10 cellular contexts compared by ENCODE assay signal in the genomic region with DNA sequence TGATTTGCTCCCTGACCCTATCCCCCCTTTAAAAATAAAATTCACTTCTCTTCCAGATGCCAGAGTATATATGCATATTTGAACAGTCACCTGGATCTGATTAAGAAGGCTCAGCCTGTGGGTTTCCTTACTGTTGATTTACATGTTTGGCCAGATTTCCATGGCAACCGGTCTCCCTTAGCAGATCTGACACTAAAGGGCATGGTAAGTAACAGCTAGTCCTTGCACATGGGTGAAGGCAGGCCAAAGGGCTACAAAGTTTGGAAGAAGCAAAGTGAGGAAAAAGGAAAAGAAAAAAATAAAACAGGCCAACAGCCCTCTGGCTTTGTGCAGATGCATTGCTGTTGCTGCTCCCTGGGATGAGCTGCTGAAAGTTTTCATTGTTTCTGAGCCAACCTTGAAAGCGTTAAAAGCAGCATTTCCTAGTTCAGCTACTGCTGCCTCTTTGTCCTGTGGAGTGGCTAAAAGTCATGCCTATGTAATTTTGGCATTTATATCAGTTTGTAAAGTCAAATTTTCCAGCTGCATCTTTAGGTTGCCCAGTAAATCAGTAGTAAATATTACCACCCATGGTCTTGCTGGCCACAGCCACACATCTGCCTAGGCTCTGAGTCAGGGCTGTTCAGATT.
DNase-seq lines count a peak whose midpoint lies in the region; ATAC-seq and TF ChIP-seq lines count a peak whose summit lies in the region.
"Had no signal": no experiment of that assay in that cellular context is flagged by ENCODE, and none has a peak within 500 bp of the region (broad histone marks: within the 10 kb centered on the region; RNA-seq: fewer than 3 reads in every experiment).

No MANE protein-coding gene starts in this region.

- H3K9ac ChIP-seq in mammary epithelial cell (ENCODE audit: insufficient read depth, low read length) = no peak overlapping the region
- H3K9ac ChIP-seq: BLaER1 treated with 17β-estradiol and CSF1 and Interleukin-3, amounts not matched to agents 10 nM and 100 nM had no signal

- BruUV-seq in mammary epithelial cell (replicated peaks; lab: Mats Ljungman, UMichigan) = no TSS peak

- DNase-seq in activated CD8-positive, alpha-beta T cell treated with anti-CD3 and anti-CD28 coated beads for 36 hours = peak; percentile 1
- no peak for DNase-seq in activated CD8-positive, alpha-beta T cell treated with anti-CD3 and anti-CD28 coated beads, Interleukin-2, amount 10 ng/mL, durations not matched to agents 7 days and 5 days
- peak; percentile 36 for DNase-seq in mammary epithelial cell
- peak; percentile 23 for DNase-seq in iPS-NIHi11 (ENCODE audit: low spot score)
- no peak for DNase-seq in type B pancreatic cell (ENCODE audit: extremely low spot score, unreplicated experiment)
- no peak for DNase-seq in occipital lobe (lab: John Stamatoyannopoulos, UW)
- DNase-seq in DMS79 (lab: John Stamatoyannopoulos, UW) = no peak
- DNase-seq in natural killer cell = no peak

- no peaks in the 10 kb centered on the region for H4K20me1 ChIP-seq in mammary epithelial cell (ENCODE audit: insufficient read depth, low read length)
- H4K20me1 ChIP-seq: BLaER1 treated with 17β-estradiol and CSF1 and Interleukin-3, amounts not matched to agents 10 nM and 100 nM had no signal

- H3K79me2 ChIP-seq in mammary epithelial cell (ENCODE audit: insufficient read depth, low read length) = no peaks in the 10 kb centered on the region

- POLR2A ChIA-PET in activated CD8-positive, alpha-beta T cell treated with anti-CD3 and anti-CD28 coated beads for 36 hours (lab: Charles Lee) = no interaction called here
- POLR2A ChIA-PET in activated CD8-positive, alpha-beta T cell treated with anti-CD3 and anti-CD28 coated beads, Interleukin-2, amount 10 ng/mL, durations not matched to agents 7 days and 5 days (lab: Charles Lee) = no interaction called here

- no peak overlapping the region for H3K27ac ChIP-seq in mammary epithelial cell (ENCODE audit: insufficient read depth, low read depth, low read length)
- H3K27ac ChIP-seq: BLaER1 treated with 17β-estradiol and CSF1 and Interleukin-3, amounts not matched to agents 10 nM and 100 nM had no signal

- ATAC-seq in activated CD8-positive, alpha-beta T cell treated with anti-CD3 and anti-CD28 coated beads for 36 hours = no peak
- ATAC-seq in activated CD8-positive, alpha-beta T cell treated with anti-CD3 and anti-CD28 coated beads, Interleukin-2, amount 10 ng/mL, durations not matched to agents 7 days and 5 days = no peak
- no peak for ATAC-seq in natural killer cell

- H2AFZ ChIP-seq in mammary epithelial cell (ENCODE audit: low read depth, low read length) = no peak overlapping the region

- no peak overlapping the region for H3K4me2 ChIP-seq in mammary epithelial cell (ENCODE audit: insufficient read depth, low read depth, low read length)
- H3K4me2 ChIP-seq: BLaER1 treated with 17β-estradiol and CSF1 and Interleukin-3, amounts not matched to agents 10 nM and 100 nM had no signal

- intact Hi-C loops in activated CD8-positive, alpha-beta T cell treated with anti-CD3 and anti-CD28 coated beads for 36 hours (cut with micrococcal nuclease) = no loop called here
- intact Hi-C loops in mammary epithelial cell (cut with micrococcal nuclease) = no loop called here
- intact Hi-C loops in natural killer cell (cut with micrococcal nuclease) = no loop called here

- H3K36me3 ChIP-seq in mammary epithelial cell (ENCODE audit: insufficient read depth, low read length) = no peaks in the 10 kb centered on the region
- H3K36me3 ChIP-seq: tibial nerve had no signal

- H3K27me3 ChIP-seq in mammary epithelial cell (ENCODE audit: insufficient read depth, low read length) = no peaks in the 10 kb centered on the region
- H3K27me3 ChIP-seq: BLaER1 treated with 17β-estradiol and CSF1 and Interleukin-3, amounts not matched to agents 10 nM and 100 nM; tibial nerve had no signal

- dilution Hi-C loops in mammary epithelial cell (cut with HindIII; ENCODE audit: low sequenced_read_pairs) = no loop called here

- H3K4me3 Mint-ChIP-seq in activated CD8-positive, alpha-beta T cell treated with anti-CD3 and anti-CD28 coated beads for 36 hours = no peak overlapping the region
- H3K4me3 Mint-ChIP-seq in activated CD8-positive, alpha-beta T cell treated with anti-CD3 and anti-CD28 coated beads, Interleukin-2, amount 10 ng/mL, durations not matched to agents 7 days and 5 days = no peak overlapping the region
- H3K4me3 Mint-ChIP-seq in type B pancreatic cell (peak overlapping the region; percentile 25), natural killer cell (no peak overlapping the region)

- H3K27ac Mint-ChIP-seq in activated CD8-positive, alpha-beta T cell treated with anti-CD3 and anti-CD28 coated beads for 36 hours = no peak overlapping the region
- no peak overlapping the region for H3K27ac Mint-ChIP-seq in activated CD8-positive, alpha-beta T cell treated with anti-CD3 and anti-CD28 coated beads, Interleukin-2, amount 10 ng/mL, durations not matched to agents 7 days and 5 days
- peak overlapping the region; percentile 28 for H3K27ac Mint-ChIP-seq in type B pancreatic cell
- no peak overlapping the region for H3K27ac Mint-ChIP-seq in natural killer cell

- 40% methylated on average over 2 of the region's 2 CpGs for WGBS in mammary epithelial cell (ENCODE audit: low coverage, missing lambda C conversion rate)

- H3K4me1 ChIP-seq in mammary epithelial cell (ENCODE audit: insufficient read depth, low read length) = peaks cover 9% of the 10 kb centered on the region

- no peak for TF ChIP-seq CTCF in activated CD8-positive, alpha-beta T cell treated with anti-CD3 and anti-CD28 coated beads for 36 hours (IDR thresholded peaks at IDR 0.05)
- TF ChIP-seq CTCF in mammary epithelial cell (conservative IDR thresholded peaks at IDR 0.05 in 1 of 2, IDR thresholded peaks at IDR 0.05 in 1 of 2; ENCODE audit: extremely low read depth in 1 of 2, insufficient read depth in 1 of 2, low read depth in 1 of 2, low read length in 2 of 2) = no peak
- peak; percentile 41 for TF ChIP-seq CTCF in type B pancreatic cell (conservative IDR thresholded peaks at IDR 0.05)
- TF ChIP-seq CTCF in natural killer cell (IDR thresholded peaks at IDR 0.05) = no peak

- no peaks in the 10 kb centered on the region for H3K27me3 Mint-ChIP-seq in activated CD8-positive, alpha-beta T cell treated with anti-CD3 and anti-CD28 coated beads for 36 hours
- H3K27me3 Mint-ChIP-seq in activated CD8-positive, alpha-beta T cell treated with anti-CD3 and anti-CD28 coated beads, Interleukin-2, amount 10 ng/mL, durations not matched to agents 7 days and 5 days (ENCODE audit: low read depth) = no peaks in the 10 kb centered on the region
- H3K27me3 Mint-ChIP-seq in type B pancreatic cell (no peaks in the 10 kb centered on the region), natural killer cell (ENCODE audit: low read depth in 2 of 2) (no peaks in the 10 kb centered on the region)

- in situ Hi-C loops in mammary epithelial cell (cut with MboI; ENCODE audit: low sequenced_read_pairs in 2 of 2) = no loop called here

- CTCF ChIA-PET in activated CD8-positive, alpha-beta T cell treated with anti-CD3 and anti-CD28 coated beads for 36 hours (lab: Charles Lee) = no interaction called here
- CTCF ChIA-PET in activated CD8-positive, alpha-beta T cell treated with anti-CD3 and anti-CD28 coated beads, Interleukin-2, amount 10 ng/mL, durations not matched to agents 7 days and 5 days (lab: Charles Lee) = no interaction called here
- CTCF ChIA-PET in mammary epithelial cell (lab: Charles Lee; ENCODE audit: low non-redundant PET) = no interaction called here

- H3K4me3 ChIP-seq in mammary epithelial cell (replicated peaks in 1 of 3; ENCODE audit: insufficient read depth in 1 of 3, low read depth in 2 of 3, low read length in 3 of 3) = no peak overlapping the region
- H3K4me3 ChIP-seq: BLaER1 treated with 17β-estradiol and CSF1 and Interleukin-3, amounts not matched to agents 10 nM and 100 nM; tibial nerve had no signal

- H3K4me1 Mint-ChIP-seq in activated CD8-positive, alpha-beta T cell treated with anti-CD3 and anti-CD28 coated beads for 36 hours (ENCODE audit: low read depth) = no peaks in the 10 kb centered on the region
- H3K4me1 Mint-ChIP-seq in activated CD8-positive, alpha-beta T cell treated with anti-CD3 and anti-CD28 coated beads, Interleukin-2, amount 10 ng/mL, durations not matched to agents 7 days and 5 days (ENCODE audit: low read depth) = no peaks in the 10 kb centered on the region
- peaks cover 45% of the 10 kb centered on the region for H3K4me1 Mint-ChIP-seq in type B pancreatic cell (ENCODE audit: unreplicated experiment)
- H3K4me1 Mint-ChIP-seq in natural killer cell = no peaks in the 10 kb centered on the region

- H3K36me3 Mint-ChIP-seq in activated CD8-positive, alpha-beta T cell treated with anti-CD3 and anti-CD28 coated beads for 36 hours (ENCODE audit: low read depth) = no peaks in the 10 kb centered on the region
- no peaks in the 10 kb centered on the region for H3K36me3 Mint-ChIP-seq in activated CD8-positive, alpha-beta T cell treated with anti-CD3 and anti-CD28 coated beads, Interleukin-2, amount 10 ng/mL, durations not matched to agents 7 days and 5 days (ENCODE audit: low read depth)
- peaks cover 3% of the 10 kb centered on the region for H3K36me3 Mint-ChIP-seq in type B pancreatic cell
- H3K36me3 Mint-ChIP-seq in natural killer cell = no peaks in the 10 kb centered on the region

- H3K9me3 ChIP-seq in mammary epithelial cell (replicated peaks; ENCODE audit: insufficient read depth, low read length) = no peaks in the 10 kb centered on the region
- H3K9me3 ChIP-seq: tibial nerve had no signal

- no peaks in the 10 kb centered on the region for H3K9me3 Mint-ChIP-seq in activated CD8-positive, alpha-beta T cell treated with anti-CD3 and anti-CD28 coated beads for 36 hours
- no peaks in the 10 kb centered on the region for H3K9me3 Mint-ChIP-seq in activated CD8-positive, alpha-beta T cell treated with anti-CD3 and anti-CD28 coated beads, Interleukin-2, amount 10 ng/mL, durations not matched to agents 7 days and 5 days (ENCODE audit: insufficient read depth)
- H3K9me3 Mint-ChIP-seq in type B pancreatic cell (peaks cover 11% of the 10 kb centered on the region), natural killer cell (peaks cover 0 to 2% of the 10 kb centered on the region in 2 donors)

Comparison
In these comparisons a context has a peak if more than half of its experiments do, and no peak if none do; other contexts are left out.
1. DNase-seq: peak in activated CD8-positive, alpha-beta T cell treated with anti-CD3 and anti-CD28 coated beads for 36 hours (single experiment), mammary epithelial cell (single experiment) and iPS-NIHi11 (single experiment); none in activated CD8-positive, alpha-beta T cell treated with anti-CD3 and anti-CD28 coated beads, Interleukin-2, amount 10 ng/mL, durations not matched to agents 7 days and 5 days (single experiment), type B pancreatic cell (single experiment), occipital lobe (single experiment), DMS79 (single experiment) and natural killer cell (single experiment).